Comparison of ENCODE assay signal across 2 cellular contexts in genomic region chr16:75236736-75237397, GRCh38.
A peak's percentile ranks its signal among the peaks of the same experiment; 100 is the strongest.
TF ChIP-seq lines count a peak whose summit lies in the region.

No MANE protein-coding gene starts in this region.

TF ChIP-seq in HEK293, 187 proteins besides CTCF, POLR2A, EP300 and RAD21:
- TF ChIP-seq ZNF132 (tag by site-specific recombination; IDR thresholded peaks at IDR 0.05; ENCODE audit: borderline replicate concordance) (no peak), ZNF843 (tag by site-specific recombination; IDR thresholded peaks at IDR 0.05) (no peak), ZNF112 (tag by site-specific recombination; IDR thresholded peaks at IDR 0.05) (no peak), HOXA7 (CRISPR knock-in tag; IDR thresholded peaks at IDR 0.05; ENCODE audit: borderline replicate concordance) (no peak), ZNF747 (tag by site-specific recombination; IDR thresholded peaks at IDR 0.05) (no peak), ZNF16 (tag by site-specific recombination; IDR thresholded peaks at IDR 0.05; ENCODE audit: low read depth) (no peak), GLIS2 (tag by site-specific recombination; IDR thresholded peaks at IDR 0.05) (0 out of 2 replicates have a peak, but pooled peaks have one; percentile 15)
TF ChIP-seq in HEK293: peak in this region for 1.

TF ChIP-seq in HepG2, 621 proteins besides CTCF, POLR2A, EP300 and RAD21:
- peak; percentile 53; the same call in 1 of the 2 replicates for TF ChIP-seq RBFOX2 (IDR thresholded peaks at IDR 0.05; ENCODE audit: low read depth, low read length)
- TF ChIP-seq AKAP8 (CRISPR knock-in tag; IDR thresholded peaks at IDR 0.05), result 0 out of 2 replicates have a peak, but pooled peaks have one; percentile 40
- TF ChIP-seq AGO2 (optimal IDR thresholded peaks at IDR 0.05; ENCODE audit: low read depth, low read length), result peak; percentile 92
- peak; percentile 63 for TF ChIP-seq AGO1 (IDR thresholded peaks at IDR 0.05; ENCODE audit: low read depth, low read length, poor library complexity, severe bottlenecking)
- no peak for TF ChIP-seq FOXK1 (CRISPR knock-in tag; IDR thresholded peaks at IDR 0.05; ENCODE audit: borderline replicate concordance, low read depth)
- TF ChIP-seq POLR2G (IDR thresholded peaks at IDR 0.05; ENCODE audit: low read depth, low read length), result peak; percentile 1; the same call in 1 of the 2 replicates
- peak; percentile 72; the same call in 1 of the 2 replicates for TF ChIP-seq HNRNPL (IDR thresholded peaks at IDR 0.05; ENCODE audit: low read depth, low read length)
- no peak for TF ChIP-seq AKNA (CRISPR knock-in tag; IDR thresholded peaks at IDR 0.05; ENCODE audit: borderline replicate concordance)
- TF ChIP-seq ZNF253 (CRISPR knock-in tag; IDR thresholded peaks at IDR 0.05; ENCODE audit: borderline replicate concordance), result 0 out of 2 replicates have a peak, but pooled peaks have one; percentile 23
- no peak for TF ChIP-seq SMARCE1 (IDR thresholded peaks at IDR 0.05; ENCODE audit: borderline replicate concordance)
- TF ChIP-seq HNF1B (CRISPR knock-in tag; IDR thresholded peaks at IDR 0.05), result no peak
- TF ChIP-seq NRL (CRISPR knock-in tag; IDR thresholded peaks at IDR 0.05; ENCODE audit: borderline replicate concordance), result 0 out of 2 replicates have a peak, but pooled peaks have one; percentile 2
